26 cellular contexts compared by ENCODE assay signal in genomic region chr14:34106310-34106709, GRCh38.
"Had no signal": no experiment of that assay in that cellular context is flagged by ENCODE, and none has a peak within 500 bp of the region (broad histone marks: within the 10 kb centered on the region; RNA-seq: fewer than 3 reads in every experiment).

No MANE protein-coding gene starts in this region.

- ATAC-seq: natural killer cell; psoas muscle; right cardiac atrium; right lobe of liver; stimulated activated effector memory CD8-positive, alpha-beta T cell treated with anti-CD3 and anti-CD28 coated beads, Interleukin-12 subunit alpha, Interleukin-12 subunit beta, amount 100 ng/mL, for 72 hours; stimulated activated naive B cell treated with anti-CD40 and anti-IgM and Interleukin-4, amounts not matched to agents 10 μg/mL and 1 μg/mL and 100 μg/mL, for 72 hours had no signal

- H3K36me3 ChIP-seq: neural progenitor cell, ovary, right lobe of liver, sigmoid colon, stomach, thoracic aorta, thyroid gland, tibial nerve, upper lobe of left lung, vagina had no signal

- H3K4me1 ChIP-seq: right lobe of liver, sigmoid colon, thyroid gland, tibial nerve, upper lobe of left lung, vagina had no signal

- FAIRE-seq: small intestine, urothelium cell line had no signal

- H3K4me2 ChIP-seq: neural progenitor cell had no signal

- H3K9ac ChIP-seq: neural progenitor cell, parathyroid adenoma had no signal

- H3K9me3 ChIP-seq: ovary, psoas muscle, right lobe of liver, sigmoid colon, stomach, thoracic aorta, thyroid gland, tibial nerve, upper lobe of left lung, vagina had no signal

- DNase-seq: natural killer cell; occipital lobe; ovary; posterior cingulate gyrus; psoas muscle; right cardiac atrium; right lobe of liver; sigmoid colon; small intestine; stimulated activated CD4-positive, alpha-beta T cell treated with anti-CD3 and anti-CD28 coated beads, Interleukin-15, amount 100 ng/mL, for 24 hours; stimulated activated CD4-positive, alpha-beta T cell treated with anti-CD3 and anti-CD28 coated beads, Interleukin-2, amount 100 ng/mL, for 24 hours; stimulated activated CD4-positive, alpha-beta T cell treated with anti-CD3 and anti-CD28 coated beads, Interleukin-2, amount 100 ng/mL, for 48 hours; stimulated activated CD4-positive, alpha-beta T cell treated with anti-CD3 and anti-CD28 coated beads, Interleukin-4, amount 100 ng/mL, for 24 hours; stimulated activated naive B cell treated with anti-CD40 and anti-IgM and Interleukin-4, amounts not matched to agents 10 μg/mL and 1 μg/mL and 100 μg/mL, for 72 hours; stimulated activated naive CD4-positive, alpha-beta T cell treated with Interleukin-2 at 50 U/mL for 16 hours; stomach; thyroid gland; trophoblast cell; upper lobe of left lung had no signal

- H3K4me3 ChIP-seq: neural progenitor cell, ovary, psoas muscle, right lobe of liver, sigmoid colon, stomach, thoracic aorta, thyroid gland, tibial nerve, upper lobe of left lung, vagina had no signal

- H3K27me3 ChIP-seq: neural progenitor cell, ovary, right lobe of liver, sigmoid colon, stomach, thyroid gland, tibial nerve, upper lobe of left lung, vagina had no signal

- H2AFZ ChIP-seq: neural progenitor cell, parathyroid adenoma had no signal

- H3K27ac ChIP-seq: neural progenitor cell, ovary, parathyroid adenoma, psoas muscle, right lobe of liver, sigmoid colon, stomach, thoracic aorta, thyroid gland, tibial nerve, upper lobe of left lung, vagina had no signal

- H3K79me2 ChIP-seq: parathyroid adenoma had no signal
